25 cellular contexts compared by ENCODE assay signal in the genomic region with DNA sequence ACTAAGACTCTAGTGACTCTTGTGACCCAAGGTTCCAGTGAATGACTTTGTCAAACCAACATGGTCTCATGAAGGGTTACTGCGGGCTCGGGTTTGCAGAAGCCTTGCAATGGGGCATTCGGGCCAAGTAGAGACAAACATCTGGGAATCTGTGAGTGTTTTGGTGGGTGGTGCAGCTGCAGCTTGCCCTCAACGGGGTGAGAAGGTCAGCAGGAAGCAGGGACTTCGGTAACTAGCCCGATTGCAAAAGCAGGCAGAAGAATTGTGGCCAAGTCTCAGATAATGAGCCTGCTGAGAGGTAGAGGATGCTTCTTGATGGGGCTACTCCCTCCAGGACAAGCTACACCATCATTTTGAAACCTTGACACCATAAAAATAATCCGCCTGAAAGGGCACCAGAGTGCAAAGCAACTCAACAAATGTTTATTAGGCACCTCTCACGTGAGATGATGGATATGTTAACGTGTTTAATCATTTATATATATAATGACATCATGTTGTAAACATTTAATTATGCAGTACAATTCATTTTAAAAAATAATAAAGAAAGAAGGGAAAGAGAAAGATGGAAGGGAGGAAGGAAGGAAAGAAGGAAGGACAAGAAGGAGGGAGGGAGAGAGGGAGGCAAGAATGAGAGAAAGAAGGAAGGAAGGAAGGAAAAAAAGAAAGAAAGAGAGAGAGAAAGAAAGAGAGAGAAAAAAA.
"Had no signal": no experiment of that assay in that cellular context is flagged by ENCODE, and none has a peak within 500 bp of the region (broad histone marks: within the 10 kb centered on the region; RNA-seq: fewer than 3 reads in every experiment).

No MANE protein-coding gene starts in this region.

- ATAC-seq: effector memory CD8-positive, alpha-beta T cell; left lobe of liver; natural killer cell; stimulated activated memory B cell treated with anti-CD40 and anti-IgM and Interleukin-4, amounts not matched to agents 10 μg/mL and 1 μg/mL and 100 μg/mL, for 72 hours; stimulated activated naive CD8-positive, alpha-beta T cell treated with anti-CD3 and anti-CD28 coated beads, Interleukin-15, Interleukin-2, amounts not matched to agents 100 U/mL and 50 U/mL, for 24 hours had no signal

- H3K36me3 Mint-ChIP-seq: memory B cell; natural killer cell; stimulated activated memory B cell treated with anti-CD40 and anti-IgM and Interleukin-4, amounts not matched to agents 10 μg/mL and 1 μg/mL and 100 μg/mL, for 72 hours had no signal

- H3K9me3 Mint-ChIP-seq: natural killer cell had no signal

- H3K27me3 ChIP-seq: right atrium auricular region, sigmoid colon, spleen, testis, upper lobe of left lung had no signal

- H3K36me3 ChIP-seq: esophagus squamous epithelium, neutrophil, prostate gland, right atrium auricular region, sigmoid colon, spleen, tibial artery, upper lobe of left lung had no signal

- H3K4me3 ChIP-seq: esophagus squamous epithelium, lung, prostate gland, right atrium auricular region, sigmoid colon, spleen, testis, tibial artery, upper lobe of left lung had no signal

- H3K9me3 ChIP-seq: neutrophil, prostate gland, right atrium auricular region, testis, upper lobe of left lung had no signal

- H3K4me3 Mint-ChIP-seq: effector memory CD8-positive, alpha-beta T cell; memory B cell; natural killer cell; neural crest cell; stimulated activated memory B cell treated with anti-CD40 and anti-IgM and Interleukin-4, amounts not matched to agents 10 μg/mL and 1 μg/mL and 100 μg/mL, for 72 hours had no signal

- H3K27me3 Mint-ChIP-seq: memory B cell; stimulated activated memory B cell treated with anti-CD40 and anti-IgM and Interleukin-4, amounts not matched to agents 10 μg/mL and 1 μg/mL and 100 μg/mL, for 72 hours had no signal

- H3K27ac Mint-ChIP-seq: effector memory CD8-positive, alpha-beta T cell; memory B cell; natural killer cell; stimulated activated memory B cell treated with anti-CD40 and anti-IgM and Interleukin-4, amounts not matched to agents 10 μg/mL and 1 μg/mL and 100 μg/mL, for 72 hours had no signal

- H3K27ac ChIP-seq: esophagus squamous epithelium, neutrophil, prostate gland, right atrium auricular region, sigmoid colon, spleen, testis, tibial artery, upper lobe of left lung had no signal

- FAIRE-seq: endometrium, kidney, urothelium cell line had no signal

- H3K4me1 ChIP-seq: esophagus squamous epithelium, prostate gland, right atrium auricular region, sigmoid colon, spleen, testis, tibial artery, upper lobe of left lung had no signal

- DNase-seq: cortex of kidney; effector memory CD8-positive, alpha-beta T cell; erythroblast; esophagus squamous epithelium; foreskin melanocyte; kidney; natural killer cell; sigmoid colon; spleen; stimulated activated CD4-positive, alpha-beta T cell treated with anti-CD3 and anti-CD28 coated beads, Interleukin-4, amount 100 ng/mL, for 4 hours; stimulated activated naive CD8-positive, alpha-beta T cell treated with anti-CD3 and anti-CD28 coated beads, Interleukin-15, Interleukin-2, amounts not matched to agents 100 U/mL and 50 U/mL, for 24 hours; substantia nigra; testis; tibial artery; upper lobe of left lung had no signal

- H3K4me1 Mint-ChIP-seq: memory B cell; natural killer cell; stimulated activated memory B cell treated with anti-CD40 and anti-IgM and Interleukin-4, amounts not matched to agents 10 μg/mL and 1 μg/mL and 100 μg/mL, for 72 hours had no signal
